ENCODE assay signal across 8 cellular contexts in the genomic region with DNA sequence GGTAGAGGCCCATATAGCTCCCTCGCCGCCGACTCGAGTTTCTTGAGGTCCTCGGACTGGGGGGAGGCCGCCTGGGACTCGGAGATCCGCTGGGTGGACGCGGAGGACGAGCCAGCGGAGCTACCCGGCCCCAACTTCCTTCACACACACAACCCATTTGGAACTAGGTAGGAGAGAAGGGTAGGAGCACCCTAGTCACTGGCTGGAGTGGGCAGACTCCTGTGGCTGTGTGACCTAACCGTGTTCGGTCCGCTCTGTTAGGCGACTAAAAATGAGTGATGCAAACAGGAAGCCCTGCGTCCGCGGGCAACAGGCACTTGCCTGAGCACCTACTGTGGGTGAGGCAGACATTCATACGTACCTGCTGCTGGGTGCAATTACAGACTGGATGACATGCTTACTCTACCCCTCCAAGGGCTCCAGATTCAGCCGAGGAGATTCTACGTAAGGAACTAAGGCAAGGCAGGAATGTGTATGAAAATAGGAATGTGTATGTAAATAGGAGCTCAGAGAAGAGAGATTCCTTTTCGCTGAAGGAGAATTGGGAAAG. TPM values are rescaled to one million over a fixed set of nuclear protein-coding genes. Genes with fewer than 3 reads are reported as not detected.
DNase-seq lines count a peak whose midpoint lies in the region; ATAC-seq, FAIRE-seq and TF ChIP-seq lines count a peak whose summit lies in the region.

No MANE protein-coding gene starts in this region.

- peak overlapping the region; percentile 75 for H3K9ac ChIP-seq in HUES64 (ENCODE audit: low read depth, low read length)

- peak overlapping the region; percentile 82 for H3K4me3 ChIP-seq in HUES64 (ENCODE audit: low read length)
- H3K4me3 ChIP-seq in bronchial epithelial cell (ENCODE audit: low read depth, low read length), result peak overlapping the region; percentile 92
- peak overlapping the region; percentile 96 for H3K4me3 ChIP-seq in lower lobe of right lung

- ATAC-seq in lower lobe of right lung, result no peak
- ATAC-seq in GM21723 (IDR thresholded peaks at IDR 0.05; ENCODE audit: unreplicated experiment), result no peak
- ATAC-seq in HG02798 (IDR thresholded peaks at IDR 0.05; ENCODE audit: poor library complexity, unreplicated experiment), result no peak

- no peaks in the 10 kb centered on the region for H3K9me3 ChIP-seq in HUES64 (ENCODE audit: insufficient read depth, low read depth, low read length)
- H3K9me3 ChIP-seq in lower lobe of right lung, result no peaks in the 10 kb centered on the region

- H3K4me1 ChIP-seq in HUES64 (ENCODE audit: insufficient read depth, low read length) (peaks cover 9% of the 10 kb centered on the region; the same call in 1 of the 2 replicates), lower lobe of right lung (peaks cover 15% of the 10 kb centered on the region)

- no peak for FAIRE-seq in bronchial epithelial cell (lab: Jason Lieb, UNC)

- H3K36me3 ChIP-seq in HUES64 (ENCODE audit: insufficient read depth, low read length) (no peaks in the 10 kb centered on the region), bronchial epithelial cell (ENCODE audit: control insufficient read depth, insufficient read depth, low read length) (no peaks in the 10 kb centered on the region), lower lobe of right lung (no peaks in the 10 kb centered on the region)

- DNase-seq in DMS53 (lab: John Stamatoyannopoulos, UW) (peak; percentile 79), T-helper 1 cell (peak; percentile 16 to 84 (median 38)), bronchial epithelial cell (ENCODE audit: low read depth) (peak; percentile 83), lower lobe of right lung (peak; percentile 76)
- DNase-seq in stimulated activated CD8-positive, alpha-beta memory T cell treated with anti-CD3 and anti-CD28 coated beads, Interleukin-7, amount 100 ng/mL, for 24 hours (ENCODE audit: low read depth), result peak; percentile 8

- H3K27ac ChIP-seq in HUES64 (ENCODE audit: low read depth, low read length) (peak overlapping the region; percentile 94; the same call in 1 of the 2 replicates), lower lobe of right lung (peak overlapping the region; percentile 93)

- TF ChIP-seq CTCF in bronchial epithelial cell (IDR thresholded peaks at IDR 0.05; ENCODE audit: insufficient read depth, low read length, severe bottlenecking), result no peak
- no peak for TF ChIP-seq CTCF in lower lobe of right lung (IDR thresholded peaks at IDR 0.05)

- H3K27me3 ChIP-seq in HUES64 (ENCODE audit: insufficient read depth, low read length), result no peaks in the 10 kb centered on the region
- no peaks in the 10 kb centered on the region for H3K27me3 ChIP-seq in bronchial epithelial cell (ENCODE audit: control insufficient read depth, insufficient read depth, low read length)
- no peaks in the 10 kb centered on the region for H3K27me3 ChIP-seq in lower lobe of right lung (ENCODE audit: low read depth)

- intact Hi-C loops in lower lobe of right lung (cut with DNase I), result no loop called here

- 3% methylated on average over 21 of the region's 24 CpGs for WGBS in HUES64

RNA-seq across cellular contexts. Expression of a gene that starts 4.6 kb away (rescaled TPM):
- 52.1 TPM for polyA plus RNA-seq in HUES64 (2013, experiment 1 of 2)
- polyA plus RNA-seq in HUES64 (2013, experiment 2 of 2), result 58.8 TPM
- 11.6 and 24.6 TPM in 2 replicates for total RNA-seq in bronchial epithelial cell
- 51.6 TPM for total RNA-seq in lower lobe of right lung

Comparison
In these comparisons a context has a peak if more than half of its experiments do, and no peak if none do; other contexts are left out.
1. DNase-seq: peak in every context shown above with its lines; median percentile 83 in bronchial epithelial cell; 79 in DMS53; 76 in lower lobe of right lung; 38 in T-helper 1 cell; 8 in stimulated activated CD8-positive, alpha-beta memory T cell treated with anti-CD3 and anti-CD28 coated beads, Interleukin-7, amount 100 ng/mL, for 24 hours.